In genomic region chr9:114361542-114361941, GRCh38 we compare ENCODE assay signal across 23 cellular contexts. TPM values are rescaled to one million over a fixed set of nuclear protein-coding genes. Genes with fewer than 3 reads are reported as not detected.
DNase-seq lines count a peak whose midpoint lies in the region; ATAC-seq, FAIRE-seq and TF ChIP-seq lines count a peak whose summit lies in the region.
"Had no signal": no experiment of that assay in that cellular context is flagged by ENCODE, and none has a peak within 500 bp of the region (broad histone marks: within the 10 kb centered on the region; RNA-seq: fewer than 3 reads in every experiment).

No MANE protein-coding gene starts in this region.

- H3K36me3 Mint-ChIP-seq in activated CD4-positive, alpha-beta T cell treated with anti-CD3 and anti-CD28 coated beads, Interleukin-2, amount 10 ng/mL, durations not matched to agents 24 days and 14 days (ENCODE audit: low read depth), result peaks cover 84% of the 10 kb centered on the region
- H3K36me3 Mint-ChIP-seq in T-cell, result peaks cover 74% of the 10 kb centered on the region
- peaks cover 91% of the 10 kb centered on the region for H3K36me3 Mint-ChIP-seq in central memory CD8-positive, alpha-beta T cell (ENCODE audit: insufficient read depth)

- peak overlapping the region in 7 of 8 donors; percentile 0 to 99 (median 96) for H3K27ac ChIP-seq in spleen
- H3K27ac ChIP-seq in tibial artery, result no peak overlapping the region
- H3K27ac ChIP-seq: A549, psoas muscle, testis had no signal

- H3K4me3 Mint-ChIP-seq in activated CD4-positive, alpha-beta T cell treated with anti-CD3 and anti-CD28 coated beads, Interleukin-2, amount 10 ng/mL, durations not matched to agents 24 days and 14 days, result no peak overlapping the region
- H3K4me3 Mint-ChIP-seq in T-cell, result peak overlapping the region in 2 of 3 donors; percentile 17 to 26
- H3K4me3 Mint-ChIP-seq in central memory CD8-positive, alpha-beta T cell, result no peak overlapping the region
- H3K4me3 Mint-ChIP-seq: GM23338, nephron progenitor cell had no signal

- H3K4me1 Mint-ChIP-seq in activated CD4-positive, alpha-beta T cell treated with anti-CD3 and anti-CD28 coated beads, Interleukin-2, amount 10 ng/mL, durations not matched to agents 24 days and 14 days, result peaks cover 59% of the 10 kb centered on the region
- peaks cover 78 to 82% (median 78%) of the 10 kb centered on the region in 3 donors for H3K4me1 Mint-ChIP-seq in T-cell
- peaks cover 69% of the 10 kb centered on the region for H3K4me1 Mint-ChIP-seq in central memory CD8-positive, alpha-beta T cell

- H3K27me3 Mint-ChIP-seq in activated CD4-positive, alpha-beta T cell treated with anti-CD3 and anti-CD28 coated beads, Interleukin-2, amount 10 ng/mL, durations not matched to agents 24 days and 14 days, result no peaks in the 10 kb centered on the region
- H3K27me3 Mint-ChIP-seq in T-cell, result no peaks in the 10 kb centered on the region
- H3K27me3 Mint-ChIP-seq in central memory CD8-positive, alpha-beta T cell, result no peaks in the 10 kb centered on the region

- H3K9me3 ChIP-seq in spleen (no peaks in the 10 kb centered on the region), tibial artery (no peaks in the 10 kb centered on the region)
- H3K9me3 ChIP-seq: A549, psoas muscle, testis had no signal

- intact Hi-C loops in activated CD4-positive, alpha-beta T cell treated with anti-CD3 and anti-CD28 coated beads, Interleukin-2, amount 10 ng/mL, durations not matched to agents 24 days and 14 days (cut with micrococcal nuclease), result no loop called here
- intact Hi-C loops in spleen (cut with DNase I; ENCODE audit: low total_unique reads), result no loop called here
- intact Hi-C loops in tibial artery (cut with DNase I; ENCODE audit: low total_unique reads), result no loop called here

- TF ChIP-seq CTCF in spleen (IDR thresholded peaks at IDR 0.05 in 8 of 11, conservative IDR thresholded peaks at IDR 0.05 in 3 of 11), result no peak
- no peak for TF ChIP-seq CTCF in tibial artery (IDR thresholded peaks at IDR 0.05)

- H3K4me3 ChIP-seq in spleen (no peak overlapping the region), tibial artery (no peak overlapping the region)
- H3K4me3 ChIP-seq: A549, GM23338, psoas muscle, smooth muscle cell, testis had no signal

- no peak for FAIRE-seq in GM12892 (lab: Jason Lieb, UNC)
- FAIRE-seq: A549, colon, keratinocyte had no signal

- ATAC-seq in T-cell (replicated peaks in 1 of 4), result no peak
- no peak for ATAC-seq in central memory CD8-positive, alpha-beta T cell (replicated peaks; ENCODE audit: extremely low read depth, poor library complexity, severe bottlenecking)
- ATAC-seq: A549, GM23338, psoas muscle had no signal

- peaks cover 32 to 74% (median 46%) of the 10 kb centered on the region in 6 donors for H3K4me1 ChIP-seq in spleen
- peaks cover 0 to 14% (median 9%) of the 10 kb centered on the region in 4 donors for H3K4me1 ChIP-seq in tibial artery
- H3K4me1 ChIP-seq: psoas muscle, testis had no signal

- H3K36me3 ChIP-seq in spleen (peaks cover 19 to 100% (median 92%) of the 10 kb centered on the region in 6 donors), tibial artery (peaks cover 85 to 94% (median 87%) of the 10 kb centered on the region in 3 donors)

- CTCF ChIA-PET in T-cell (lab: Charles Lee), result no interaction called here

- H3K27me3 ChIP-seq in spleen (replicated peaks in 1 of 7) (no peaks in the 10 kb centered on the region), tibial artery (no peaks in the 10 kb centered on the region)
- H3K27me3 ChIP-seq: testis had no signal

- H3K9me3 Mint-ChIP-seq in activated CD4-positive, alpha-beta T cell treated with anti-CD3 and anti-CD28 coated beads, Interleukin-2, amount 10 ng/mL, durations not matched to agents 24 days and 14 days, result no peaks in the 10 kb centered on the region
- no peaks in the 10 kb centered on the region for H3K9me3 Mint-ChIP-seq in T-cell
- no peaks in the 10 kb centered on the region for H3K9me3 Mint-ChIP-seq in central memory CD8-positive, alpha-beta T cell
- H3K9me3 Mint-ChIP-seq: GM23338, nephron progenitor cell had no signal

- POLR2A ChIA-PET in T-cell (lab: Charles Lee), result interaction anchor here in 1 of 2 donors (0.5 to 0.6 kb wide), 2 partner anchors 13 to 26 kb away, joined by 3 read pairs; partner anchors contain the start of gene AKNA

- no peak for DNase-seq in activated CD4-positive, alpha-beta T cell treated with anti-CD3 and anti-CD28 coated beads, Interleukin-2, amount 10 ng/mL, durations not matched to agents 24 days and 14 days
- DNase-seq in activated CD4-positive, alpha-beta T cell treated with anti-CD3 and anti-CD28 coated beads, Interleukin-2, amount 50 U/mL, for 1 hour, result no peak
- DNase-seq in T-cell, result no peak
- DNase-seq in central memory CD8-positive, alpha-beta T cell (ENCODE audit: low spot score in 2 of 2), result no peak
- DNase-seq in spleen, result no peak
- DNase-seq in COLO668 (lab: John Stamatoyannopoulos, UW; ENCODE audit: unreplicated experiment), result no peak
- no peak for DNase-seq in tibial artery
- no peak for DNase-seq in GM12892 (ENCODE audit: insufficient read length)
- DNase-seq: activated CD4-positive, alpha-beta T cell treated with anti-CD3 and anti-CD28 coated beads, Interleukin-2, amount 50 U/mL, for 4 hours; activated gamma-delta T cell; NCI-H146; NCI-H2227 treated with DMSO at 0.1 percent for 48 hours; nephron progenitor cell; psoas muscle; stimulated activated CD4-positive, alpha-beta T cell treated with anti-CD3 and anti-CD28 coated beads, Interleukin-4, amount 100 ng/mL, for 4 hours; testis had no signal

- TF ChIP-seq POLR2A in spleen (IDR thresholded peaks at IDR 0.05) (no peak), GM12892 (IDR thresholded peaks at IDR 0.05; ENCODE audit: low read depth, low read length) (no peak; the same call in 1 of the 2 replicates)

- 89 to 99% (median 96%) methylated on average over 7 of the region's 7 CpGs for WGBS in spleen, 5 donors

- peak overlapping the region; percentile 85 for H3K27ac Mint-ChIP-seq in activated CD4-positive, alpha-beta T cell treated with anti-CD3 and anti-CD28 coated beads, Interleukin-2, amount 10 ng/mL, durations not matched to agents 24 days and 14 days
- peak overlapping the region; percentile 92 to 93 for H3K27ac Mint-ChIP-seq in T-cell
- H3K27ac Mint-ChIP-seq in central memory CD8-positive, alpha-beta T cell (ENCODE audit: low read depth), result peak overlapping the region; percentile 94
- H3K27ac Mint-ChIP-seq: GM23338 had no signal

RNA-seq across cellular contexts. Expression of gene AKNA, which starts 26.2 kb away (rescaled TPM):
- 149 and 150 TPM in 2 replicates for total RNA-seq in activated CD4-positive, alpha-beta T cell treated with anti-CD3 and anti-CD28 coated beads, Interleukin-2, amount 10 ng/mL, durations not matched to agents 24 days and 14 days
- total RNA-seq in T-cell (100 to 1,000 TPM; 382 to 462 (median 415) TPM), spleen (100 to 1,000 TPM; 198 to 324 (median 238) TPM)
- 100 to 1,000 TPM in 2 of 3 donors, 10 to 100 TPM in 1; 92.9 to 129 (median 124) TPM for polyA plus RNA-seq in spleen
- 28.3 TPM for polyA plus RNA-seq in GM12892 (2012; ENCODE audit: missing spikeins)

RNA-seq across cellular contexts. Expression of gene ORM2, which starts 31.9 kb away (rescaled TPM):
- total RNA-seq in activated CD4-positive, alpha-beta T cell treated with anti-CD3 and anti-CD28 coated beads, Interleukin-2, amount 10 ng/mL, durations not matched to agents 24 days and 14 days, result not detected in 2 replicates
- 1 to 10 TPM in 3 of 5 donors, not detected in 2; 1.4 to 2.2 (median 1.8) TPM for total RNA-seq in T-cell
- total RNA-seq in spleen, result under 1 TPM in 2 of 7 donors, not detected in 5; 0.57 to 0.93 TPM
- polyA plus RNA-seq in spleen, result under 1 TPM in 2 of 3 donors, not detected in 1; 0.13 to 0.18 TPM
- polyA plus RNA-seq in GM12892 (2012; ENCODE audit: missing spikeins), result not detected
- total RNA-seq: Daoy, M059J, psoas muscle, smooth muscle cell had no signal
- polyA plus RNA-seq: keratinocyte, smooth muscle cell had no signal

RNA-seq across cellular contexts. Expression of gene ORM1, which starts 38.6 kb away (rescaled TPM):
- not detected in 2 replicates for total RNA-seq in activated CD4-positive, alpha-beta T cell treated with anti-CD3 and anti-CD28 coated beads, Interleukin-2, amount 10 ng/mL, durations not matched to agents 24 days and 14 days
- 1 to 10 TPM in 3 of 5 donors, not detected in 2; 4.2 to 8.3 (median 6.2) TPM for total RNA-seq in T-cell
- total RNA-seq in spleen, result 10 to 100 TPM in 2 of 7 donors, 1 to 10 TPM in 4, under 1 TPM in 1; 0.95 to 13.6 (median 6.2) TPM
- 1 to 10 TPM in 2 of 3 donors, under 1 TPM in 1; 0.99 to 2.0 (median 1.7) TPM for polyA plus RNA-seq in spleen
- not detected for polyA plus RNA-seq in GM12892 (2012; ENCODE audit: missing spikeins)
- total RNA-seq: Daoy, GM23338, smooth muscle cell, testis had no signal
- polyA plus RNA-seq: GM23338, keratinocyte had no signal

Comparison
In these comparisons a context has a peak if more than half of its experiments do, and no peak if none do; other contexts are left out.
1. H3K4me3 Mint-ChIP-seq: peak in T-cell (2 of 3); none in activated CD4-positive, alpha-beta T cell treated with anti-CD3 and anti-CD28 coated beads, Interleukin-2, amount 10 ng/mL, durations not matched to agents 24 days and 14 days (single experiment) and central memory CD8-positive, alpha-beta T cell (single experiment).
2. H3K27ac ChIP-seq: peak in spleen (7 of 8); none in tibial artery (0 of 2).
3. Peak in every context shown above with its lines, with median percentiles within 50 percentile points of each other: H3K27ac Mint-ChIP-seq.